In the genomic region with DNA sequence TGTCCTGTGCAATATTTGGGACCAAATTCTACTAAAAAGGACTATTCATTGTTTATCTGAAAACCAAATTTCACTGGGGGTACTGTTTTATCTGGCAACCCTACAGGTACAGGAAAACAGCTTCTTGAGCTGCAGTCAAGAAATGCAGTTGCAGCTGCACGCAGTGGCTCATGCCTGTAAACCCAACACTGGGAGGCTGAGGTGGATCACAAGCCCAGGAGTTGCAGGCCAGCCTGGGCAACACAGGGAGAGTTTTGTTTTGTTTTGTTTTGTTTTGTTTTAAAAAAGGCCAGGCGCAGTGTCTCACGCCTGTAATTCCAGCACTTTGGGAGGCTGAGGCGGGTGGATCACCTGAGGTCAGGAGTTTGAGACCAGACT, we compare ENCODE assay signal across 19 cellular contexts. TPM values are rescaled to one million over a fixed set of nuclear protein-coding genes. Genes with fewer than 3 reads are reported as not detected.
DNase-seq lines count a peak whose midpoint lies in the region; ATAC-seq and TF ChIP-seq lines count a peak whose summit lies in the region.
"Had no signal": no experiment of that assay in that cellular context is flagged by ENCODE, and none has a peak within 500 bp of the region (broad histone marks: within the 10 kb centered on the region; RNA-seq: fewer than 3 reads in every experiment).

No MANE protein-coding gene starts in this region.

- DNase-seq in CD4-positive, alpha-beta T cell, result no peak
- peak; percentile 55 for DNase-seq in GM23338 (ENCODE audit: low spot score)
- no peak for DNase-seq in activated B cell treated with CpG ODN at 0.5 μM for 24 hours
- DNase-seq in posterior vena cava (ENCODE audit: low spot score), result peak; percentile 47
- no peak for DNase-seq in activated gamma-delta T cell treated with Interleukin-2 at 50 U/mL for 16 hours
- no peak for DNase-seq in H4 (ENCODE audit: low spot score)
- DNase-seq: DMS153, GF-D8, GOT3, HFFc6, NCI-H446 treated with DMSO at 0.1 percent for 48 hours, Right ventricle myocardium superior had no signal

- intact Hi-C loops in CD4-positive, alpha-beta T cell (cut with DNase I, micrococcal nuclease), result loop anchor here (1.0 to 2.0 kb wide), 2 partner anchors 133 kb away; no protein-coding TSS in a partner anchor
- intact Hi-C loops in activated B cell treated with CpG ODN at 0.5 μM for 24 hours (cut with micrococcal nuclease) (loop anchor here (1.0 to 5.0 kb wide), 3 partner anchors 35 to 133 kb away; a partner anchor contains a TSS), posterior vena cava (cut with DNase I) (loop anchor here in 1 of 2 donors (5.0 kb wide), 1 partner anchor 135 kb away; no protein-coding TSS in a partner anchor)

- H3K79me2 ChIP-seq in GM23338 (replicated peaks; ENCODE audit: insufficient read depth), result no peaks in the 10 kb centered on the region

- H3K4me1 Mint-ChIP-seq in CD4-positive, alpha-beta T cell (ENCODE audit: low read depth), result no peaks in the 10 kb centered on the region
- H3K4me1 Mint-ChIP-seq in GM23338, result no peaks in the 10 kb centered on the region
- no peaks in the 10 kb centered on the region for H3K4me1 Mint-ChIP-seq in activated B cell treated with CpG ODN at 0.5 μM for 24 hours
- H3K4me1 Mint-ChIP-seq: IgD-negative memory B cell had no signal

- no peak overlapping the region for H3K27ac Mint-ChIP-seq in CD4-positive, alpha-beta T cell
- H3K27ac Mint-ChIP-seq in GM23338 (peak overlapping the region; percentile 42; the same call in 1 of the 2 replicates), activated B cell treated with CpG ODN at 0.5 μM for 24 hours (no peak overlapping the region)
- H3K27ac Mint-ChIP-seq: CD4-positive, CD25-positive, alpha-beta regulatory T cell; HFFc6; IgD-negative memory B cell had no signal

- H3K36me3 Mint-ChIP-seq in CD4-positive, alpha-beta T cell (ENCODE audit: low read depth), result peaks cover 21% of the 10 kb centered on the region
- H3K36me3 Mint-ChIP-seq in GM23338 (ENCODE audit: low read depth) (peaks cover 28% of the 10 kb centered on the region), activated B cell treated with CpG ODN at 0.5 μM for 24 hours (ENCODE audit: low read depth) (no peaks in the 10 kb centered on the region)

- H3F3A ChIP-seq in GM23338 (replicated peaks; ENCODE audit: low read depth), result no peaks in the 10 kb centered on the region

- H3K9me3 Mint-ChIP-seq in CD4-positive, alpha-beta T cell, result peaks cover 9% of the 10 kb centered on the region
- H3K9me3 Mint-ChIP-seq in GM23338 (peaks cover 91% of the 10 kb centered on the region), activated B cell treated with CpG ODN at 0.5 μM for 24 hours (peaks cover 8% of the 10 kb centered on the region)

- no peaks in the 10 kb centered on the region for H4K20me1 ChIP-seq in GM23338 (replicated peaks; ENCODE audit: insufficient read depth)

- H3K4me1 ChIP-seq in GM23338 (ENCODE audit: insufficient read depth), result no peaks in the 10 kb centered on the region

- H3K27me3 ChIP-seq in CD4-positive, alpha-beta T cell (ENCODE audit: control insufficient read depth, insufficient read depth, low read length), result no peaks in the 10 kb centered on the region
- H3K27me3 ChIP-seq in GM23338 (ENCODE audit: insufficient read depth), result no peaks in the 10 kb centered on the region

- H3K27ac ChIP-seq in CD4-positive, alpha-beta T cell (ENCODE audit: low read depth, low read length), result no peak overlapping the region
- H3K27ac ChIP-seq in GM23338 (ENCODE audit: low read depth), result peak overlapping the region; percentile 78; the same call in 1 of the 2 replicates
- H3K27ac ChIP-seq: HL-60 had no signal

- no peak overlapping the region for H3K4me3 ChIP-seq in GM23338
- H3K4me3 ChIP-seq: GM12878 had no signal

- TF ChIP-seq CTCF in CD4-positive, alpha-beta T cell (IDR thresholded peaks at IDR 0.05), result no peak
- TF ChIP-seq CTCF in GM23338 (conservative IDR thresholded peaks at IDR 0.05; ENCODE audit: low read depth in 2 of 2), result no peak
- no peak for TF ChIP-seq CTCF in activated B cell treated with CpG ODN at 0.5 μM for 24 hours (IDR thresholded peaks at IDR 0.05)

- ATAC-seq in CD4-positive, alpha-beta T cell (ENCODE audit: poor library complexity), result peak; percentile 21
- ATAC-seq in GM23338 (peak; percentile 49), activated B cell treated with CpG ODN at 0.5 μM for 24 hours (ENCODE audit: low read depth) (peak; percentile 8), HG03520 (IDR thresholded peaks at IDR 0.05; ENCODE audit: unreplicated experiment) (no peak)

- peaks cover 5% of the 10 kb centered on the region for H3K27me3 Mint-ChIP-seq in CD4-positive, alpha-beta T cell
- H3K27me3 Mint-ChIP-seq in GM23338 (ENCODE audit: insufficient read depth, low read depth, poor library complexity), result peaks cover 9% of the 10 kb centered on the region
- H3K27me3 Mint-ChIP-seq in activated B cell treated with CpG ODN at 0.5 μM for 24 hours, result peaks cover under 1% of the 10 kb centered on the region
- H3K27me3 Mint-ChIP-seq: CD4-positive, CD25-positive, alpha-beta regulatory T cell; IgD-negative memory B cell had no signal

- H3K36me3 ChIP-seq in GM23338 (ENCODE audit: insufficient read depth), result no peaks in the 10 kb centered on the region

- CTCF ChIA-PET in CD4-positive, alpha-beta T cell (lab: Charles Lee), result no interaction called here
- CTCF ChIA-PET in activated B cell treated with CpG ODN at 0.5 μM for 24 hours (lab: Charles Lee), result interaction anchor here (1.2 to 1.6 kb wide), 2 partner anchors 129 to 133 kb away, joined by 4 to 10 read pairs; a partner anchor contains a TSS

- peak overlapping the region; percentile 45; the same call in 1 of the 2 replicates for H2AFZ ChIP-seq in GM23338

- POLR2A ChIA-PET in CD4-positive, alpha-beta T cell (lab: Charles Lee), result interaction anchor here (1.0 kb wide), 1 partner anchor 132 kb away, joined by 3 read pairs; no protein-coding TSS in a partner anchor
- POLR2A ChIA-PET in activated B cell treated with CpG ODN at 0.5 μM for 24 hours (lab: Charles Lee), result interaction anchor here (1.0 to 1.2 kb wide), 3 partner anchors 20 to 304 kb away, joined by 4 to 8 read pairs (median 6); a partner anchor contains a TSS

- 0 out of 2 replicates have a peak, but pooled peaks cover 3% of the 10 kb centered on the region for H3K9me2 ChIP-seq in GM23338 (ENCODE audit: insufficient read depth)

- no peak overlapping the region for H3K4me3 Mint-ChIP-seq in CD4-positive, alpha-beta T cell
- H3K4me3 Mint-ChIP-seq in GM23338 (no peak overlapping the region; the same call in 2 of the 3 replicates), activated B cell treated with CpG ODN at 0.5 μM for 24 hours (no peak overlapping the region)
- H3K4me3 Mint-ChIP-seq: CD4-positive, CD25-positive, alpha-beta regulatory T cell; HFFc6; IgD-negative memory B cell had no signal

- H3K4me2 ChIP-seq in GM23338, result no peak overlapping the region

- peaks cover 10% of the 10 kb centered on the region for H3K9me3 ChIP-seq in CD4-positive, alpha-beta T cell (ENCODE audit: control insufficient read depth, low read length)

TF ChIP-seq in GM23338, 12 proteins besides CTCF, POLR2A, EP300 and RAD21:
- TF ChIP-seq NANOG (IDR thresholded peaks at IDR 0.05; ENCODE audit: borderline replicate concordance) (no peak), EZH2phosphoT487 (IDR thresholded peaks at IDR 0.05; ENCODE audit: unreplicated experiment) (no peak), JUNB (IDR thresholded peaks at IDR 0.05; ENCODE audit: unreplicated experiment) (no peak), CREB1 (CRISPR knock-in tag; IDR thresholded peaks at IDR 0.05; ENCODE audit: low read depth) (no peak)

RNA-seq across cellular contexts. Expression of a gene that starts 11.6 kb away (rescaled TPM):
- total RNA-seq in CD4-positive, alpha-beta T cell, result not detected
- 0.93 and 1.5 TPM in 2 replicates for total RNA-seq in GM23338 (2014; rRNA removed; shearing (Covaris generic))
- polyA plus RNA-seq in GM23338 (2016; fragmentation: Nextera tagmentation; extraction: Ambion mirVana), result 3.9 and 4.9 TPM in 2 replicates
- total RNA-seq in activated B cell treated with CpG ODN at 0.5 μM for 24 hours, result not detected in 2 replicates
- not detected for total RNA-seq in posterior vena cava
- 1.8 TPM in 1 of 2 replicates, not detected in the other for total RNA-seq in H4 (2014; rRNA removed; shearing (Covaris generic))
- total RNA-seq: CD4-positive, CD25-positive, alpha-beta regulatory T cell; GM12878; HFFc6; HT1080; OCI-LY7; Right ventricle myocardium superior had no signal
- polyA plus RNA-seq: CD4-positive, CD25-positive, alpha-beta regulatory T cell; GM12878; IgD-negative memory B cell had no signal

RNA-seq across cellular contexts. Expression of a gene that starts 19.7 kb away (rescaled TPM):
- total RNA-seq in CD4-positive, alpha-beta T cell, result 10 to 100 TPM; 11.1 to 13.6 TPM
- 54.4 and 55.6 TPM in 2 replicates for total RNA-seq in GM23338 (2014; rRNA removed; shearing (Covaris generic))
- 11.4 and 13.6 TPM in 2 replicates for polyA plus RNA-seq in GM23338 (2016; fragmentation: Nextera tagmentation; extraction: Ambion mirVana)
- 27.8 and 32.9 TPM in 2 replicates for total RNA-seq in activated B cell treated with CpG ODN at 0.5 μM for 24 hours
- total RNA-seq in posterior vena cava, result 10 to 100 TPM in 1 of 2 donors, 1 to 10 TPM in 1; 9.0 to 10.1 TPM
- 6.5 and 7.7 TPM in 2 replicates for total RNA-seq in H4 (2014; rRNA removed; shearing (Covaris generic))

RNA-seq across cellular contexts. Expression of a gene that starts 36.8 kb away (rescaled TPM):
- total RNA-seq in CD4-positive, alpha-beta T cell, result 1 to 10 TPM; 1.2 to 1.4 TPM
- total RNA-seq in GM23338 (2014; rRNA removed; shearing (Covaris generic)), result 9.8 and 10.3 TPM in 2 replicates
- polyA plus RNA-seq in GM23338 (2016; fragmentation: Nextera tagmentation; extraction: Ambion mirVana), result 2.8 and 4.8 TPM in 2 replicates
- 5.8 and 7.5 TPM in 2 replicates for total RNA-seq in activated B cell treated with CpG ODN at 0.5 μM for 24 hours
- total RNA-seq in posterior vena cava, result 1 to 10 TPM; 4.1 to 5.5 TPM
- not detected in 2 replicates for total RNA-seq in H4 (2014; rRNA removed; shearing (Covaris generic))
- total RNA-seq: GM12878, HT1080, OCI-LY7 had no signal

RNA-seq across cellular contexts. Expression of a gene that starts 47.9 kb away (rescaled TPM):
- total RNA-seq in CD4-positive, alpha-beta T cell, result under 1 TPM; 0.36 to 0.88 TPM
- total RNA-seq in GM23338 (2014; rRNA removed; shearing (Covaris generic)), result not detected in 2 replicates
- 0.66 and 1.0 TPM in 2 replicates for polyA plus RNA-seq in GM23338 (2016; fragmentation: Nextera tagmentation; extraction: Ambion mirVana)
- total RNA-seq in activated B cell treated with CpG ODN at 0.5 μM for 24 hours (0.81 and 1.1 TPM in 2 replicates), posterior vena cava (1 to 10 TPM in 1 of 2 donors, under 1 TPM in 1; 0.74 to 1.0 TPM)
- not detected in 2 replicates for total RNA-seq in H4 (2014; rRNA removed; shearing (Covaris generic))
- total RNA-seq: GM12878, HT1080, OCI-LY7 had no signal
- polyA plus RNA-seq: CD4-positive, CD25-positive, alpha-beta regulatory T cell; IgD-negative memory B cell had no signal

Comparison
In these comparisons a context has a peak if more than half of its experiments do, and no peak if none do; other contexts are left out.
1. DNase-seq: peak in GM23338 (single experiment) and posterior vena cava (single experiment); none in CD4-positive, alpha-beta T cell (0 of 10), activated B cell treated with CpG ODN at 0.5 μM for 24 hours (single experiment), activated gamma-delta T cell treated with Interleukin-2 at 50 U/mL for 16 hours (single experiment) and H4 (single experiment).